Comparison of ENCODE assay signal across 15 cellular contexts in genomic region chr2:160075171-160075570, GRCh38. TPM values are rescaled to one million over a fixed set of nuclear protein-coding genes. Genes with fewer than 3 reads are reported as not detected.
DNase-seq lines count a peak whose midpoint lies in the region; ATAC-seq, FAIRE-seq and TF ChIP-seq lines count a peak whose summit lies in the region.
"Had no signal": no experiment of that assay in that cellular context is flagged by ENCODE, and none has a peak within 500 bp of the region (broad histone marks: within the 10 kb centered on the region; RNA-seq: fewer than 3 reads in every experiment).

No MANE protein-coding gene starts in this region.

- H3K36me3 ChIP-seq in colonic mucosa (no peaks in the 10 kb centered on the region), mucosa of descending colon (ENCODE audit: low read depth) (no peaks in the 10 kb centered on the region), kidney (ENCODE audit: control insufficient read depth in 1 of 2, insufficient read depth in 2 of 2, low read length in 2 of 2) (no peaks in the 10 kb centered on the region)
- H3K36me3 ChIP-seq: prostate gland had no signal

- H3K4me1 Mint-ChIP-seq in CD4-positive, alpha-beta T cell (ENCODE audit: low read depth) = no peaks in the 10 kb centered on the region

- H3K27ac ChIP-seq in colonic mucosa (peak overlapping the region; percentile 32), kidney (ENCODE audit: low read depth in 2 of 2, low read length in 2 of 2) (no peak overlapping the region)
- H3K27ac ChIP-seq in CD4-positive, alpha-beta T cell (ENCODE audit: low read depth, low read length) = no peak overlapping the region
- H3K27ac ChIP-seq: prostate gland had no signal

- POLR2A ChIA-PET in CD4-positive, alpha-beta T cell (lab: Charles Lee) = no interaction called here

- peaks cover 11% of the 10 kb centered on the region for H3K4me1 ChIP-seq in colonic mucosa
- peaks cover 24% of the 10 kb centered on the region for H3K4me1 ChIP-seq in mucosa of descending colon (ENCODE audit: low read depth)
- peaks cover 6 to 14% of the 10 kb centered on the region in 2 donors for H3K4me1 ChIP-seq in kidney (ENCODE audit: control insufficient read depth in 1 of 2, insufficient read depth in 1 of 2, low read depth in 1 of 2, low read length in 2 of 2)
- H3K4me1 ChIP-seq: prostate gland had no signal

- intact Hi-C loops in colonic mucosa (cut with DNase I) = no loop called here
- intact Hi-C loops in mucosa of descending colon (cut with DNase I, micrococcal nuclease) = no loop called here
- intact Hi-C loops in kidney (cut with DNase I) = no loop called here
- intact Hi-C loops in CD4-positive, alpha-beta T cell (cut with DNase I, micrococcal nuclease) = no loop called here

- TF ChIP-seq CTCF in AG09319 (IDR thresholded peaks at IDR 0.05; ENCODE audit: low read depth, low read length) (no peak), colonic mucosa (IDR thresholded peaks at IDR 0.05) (no peak), mucosa of descending colon (IDR thresholded peaks at IDR 0.05) (no peak), kidney (IDR thresholded peaks at IDR 0.05; ENCODE audit: borderline replicate concordance, extremely low read depth, insufficient read depth) (no peak)
- TF ChIP-seq CTCF in CD4-positive, alpha-beta T cell (IDR thresholded peaks at IDR 0.05) = no peak

- H3K4me3 Mint-ChIP-seq in CD4-positive, alpha-beta T cell = no peak overlapping the region
- H3K4me3 Mint-ChIP-seq: activated naive CD4-positive, alpha-beta T cell treated with anti-CD3 and anti-CD28 coated beads for 36 hours; T-cell had no signal

- CTCF ChIA-PET in CD4-positive, alpha-beta T cell (lab: Charles Lee) = no interaction called here

- no peaks in the 10 kb centered on the region for H3K27me3 ChIP-seq in colonic mucosa
- H3K27me3 ChIP-seq in CD4-positive, alpha-beta T cell (ENCODE audit: control insufficient read depth, insufficient read depth, low read length) = peaks cover 6% of the 10 kb centered on the region

- DNase-seq in AG09319 (ENCODE audit: extremely low read depth, low read depth) (peak; percentile 83), LHCN-M2 (ENCODE audit: low read depth) (peak; percentile 98), colonic mucosa (peak; percentile 31), mucosa of descending colon (peak in 1 of 3 donors; percentile 20), kidney (no peak), RPMI8226 (no peak)
- DNase-seq in CD4-positive, alpha-beta T cell = no peak
- DNase-seq in activated CD4-positive, alpha-beta T cell treated with anti-CD3 and anti-CD28 coated beads, Interleukin-2, amount 50 U/mL, for 48 hours = no peak
- DNase-seq: activated naive CD4-positive, alpha-beta T cell treated with anti-CD3 and anti-CD28 coated beads for 36 hours; effector CD4-positive, alpha-beta T cell; midbrain; NCI-H187; T-cell; trophoblast cell had no signal

- no peak for FAIRE-seq in kidney (lab: Jason Lieb, UNC)

- peak; percentile 61 for ATAC-seq in mucosa of descending colon
- no peak for ATAC-seq in CD4-positive, alpha-beta T cell (ENCODE audit: poor library complexity)
- ATAC-seq: T-cell had no signal

- no peaks in the 10 kb centered on the region for H3K36me3 Mint-ChIP-seq in CD4-positive, alpha-beta T cell (ENCODE audit: low read depth)
- H3K36me3 Mint-ChIP-seq: T-cell had no signal

- peaks cover 4% of the 10 kb centered on the region for H3K9me3 Mint-ChIP-seq in CD4-positive, alpha-beta T cell
- H3K9me3 Mint-ChIP-seq: activated naive CD4-positive, alpha-beta T cell treated with anti-CD3 and anti-CD28 coated beads for 36 hours; T-cell had no signal

- H3K4me3 ChIP-seq in colonic mucosa (no peak overlapping the region), mucosa of descending colon (no peak overlapping the region), kidney (ENCODE audit: low read length in 2 of 2) (no peak overlapping the region)
- H3K4me3 ChIP-seq: prostate gland had no signal

- no peak overlapping the region for H3K27ac Mint-ChIP-seq in CD4-positive, alpha-beta T cell
- H3K27ac Mint-ChIP-seq: activated naive CD4-positive, alpha-beta T cell treated with anti-CD3 and anti-CD28 coated beads for 36 hours; T-cell had no signal

- H3K27me3 Mint-ChIP-seq in CD4-positive, alpha-beta T cell = peaks cover 8% of the 10 kb centered on the region

- no peaks in the 10 kb centered on the region for H3K9me3 ChIP-seq in colonic mucosa
- no peaks in the 10 kb centered on the region for H3K9me3 ChIP-seq in mucosa of descending colon
- H3K9me3 ChIP-seq in kidney (ENCODE audit: control insufficient read depth in 1 of 2, low read length in 2 of 2) = no peaks in the 10 kb centered on the region
- H3K9me3 ChIP-seq in CD4-positive, alpha-beta T cell (ENCODE audit: control insufficient read depth, low read length) = no peaks in the 10 kb centered on the region
- H3K9me3 ChIP-seq: prostate gland had no signal

- H3K9ac ChIP-seq in colonic mucosa (ENCODE audit: low read depth in 2 of 2, low read length in 2 of 2) (no peak overlapping the region), kidney (ENCODE audit: low read length in 2 of 2) (no peak overlapping the region)

RNA-seq across cellular contexts. Expression of gene PLA2R1, which starts 12.8 kb away (rescaled TPM):
- 5.3 and 7.1 TPM in 2 replicates for total RNA-seq in LHCN-M2 (2014; rRNA removed)
- polyA plus RNA-seq in LHCN-M2 (2012) = 2.0 TPM
- 1 to 10 TPM; 3.2 to 6.7 TPM for total RNA-seq in colonic mucosa
- 10 to 100 TPM in 2 of 3 donors, 1 to 10 TPM in 1; 8.0 to 19.1 (median 11.1) TPM for total RNA-seq in mucosa of descending colon
- 6.6 TPM for total RNA-seq in kidney
- polyA plus RNA-seq in kidney (ENCODE audit: insufficient read depth, low read depth, low replicate concordance) = 71.9 TPM
- not detected for total RNA-seq in CD4-positive, alpha-beta T cell
- total RNA-seq: activated naive CD4-positive, alpha-beta T cell treated with anti-CD3 and anti-CD28 coated beads for 36 hours had no signal

Comparison
In these comparisons a context has a peak if more than half of its experiments do, and no peak if none do; other contexts are left out.
1. DNase-seq: peak in AG09319 (single experiment), LHCN-M2 (single experiment) and colonic mucosa (single experiment); none in kidney (single experiment), RPMI8226 (single experiment), CD4-positive, alpha-beta T cell (0 of 10) and activated CD4-positive, alpha-beta T cell treated with anti-CD3 and anti-CD28 coated beads, Interleukin-2, amount 50 U/mL, for 48 hours (0 of 2).